ENCODE assay signal across 22 cellular contexts in genomic region chr5:2708751-2709150, GRCh38. TPM values are rescaled to one million over a fixed set of nuclear protein-coding genes. Genes with fewer than 3 reads are reported as not detected.
"Had no signal": no experiment of that assay in that cellular context is flagged by ENCODE, and none has a peak within 500 bp of the region (broad histone marks: within the 10 kb centered on the region; RNA-seq: fewer than 3 reads in every experiment).

No MANE protein-coding gene starts in this region.

- FAIRE-seq: colon, endothelial cell of umbilical vein, frontal cortex, islet of Langerhans, keratinocyte had no signal

- H3K4me3 ChIP-seq: coronary artery, dorsolateral prefrontal cortex, esophagus muscularis mucosa, heart right ventricle, left lung, lower lobe of right lung had no signal

- H3K36me3 ChIP-seq: esophagus muscularis mucosa, heart right ventricle, left lung, lower lobe of right lung had no signal

- H3K4me1 ChIP-seq: esophagus muscularis mucosa, foreskin keratinocyte, heart right ventricle, left lung, lower lobe of right lung had no signal

- DNase-seq: dermis blood vessel endothelial cell; dorsolateral prefrontal cortex; effector CD4-positive, alpha-beta T cell; effector memory CD4-positive, alpha-beta T cell; foreskin keratinocyte; glutamatergic neuron; heart right ventricle; hippocampal formation; left cardiac atrium; left lung; left ventricle myocardium superior; lower lobe of right lung; mesenchymal stem cell; midbrain had no signal

- H3K27me3 ChIP-seq: foreskin keratinocyte, left lung had no signal

- H3K9me3 ChIP-seq: esophagus muscularis mucosa, heart right ventricle, left lung, lower lobe of right lung had no signal

- H3K27ac ChIP-seq: coronary artery, dorsolateral prefrontal cortex, esophagus muscularis mucosa, foreskin keratinocyte, heart right ventricle, left lung, lower lobe of right lung had no signal

- ATAC-seq: foreskin keratinocyte, heart right ventricle, left cardiac atrium, left lung, left ventricle myocardium superior, lower lobe of right lung had no signal

RNA-seq across cellular contexts. Expression of gene IRX2, which starts 42.7 kb away (rescaled TPM):
- total RNA-seq: endothelial cell of umbilical vein, mononuclear cell had no signal
- polyA plus RNA-seq: endothelial cell of umbilical vein had no signal
